Comparison of ENCODE assay signal across 22 cellular contexts in the genomic region with DNA sequence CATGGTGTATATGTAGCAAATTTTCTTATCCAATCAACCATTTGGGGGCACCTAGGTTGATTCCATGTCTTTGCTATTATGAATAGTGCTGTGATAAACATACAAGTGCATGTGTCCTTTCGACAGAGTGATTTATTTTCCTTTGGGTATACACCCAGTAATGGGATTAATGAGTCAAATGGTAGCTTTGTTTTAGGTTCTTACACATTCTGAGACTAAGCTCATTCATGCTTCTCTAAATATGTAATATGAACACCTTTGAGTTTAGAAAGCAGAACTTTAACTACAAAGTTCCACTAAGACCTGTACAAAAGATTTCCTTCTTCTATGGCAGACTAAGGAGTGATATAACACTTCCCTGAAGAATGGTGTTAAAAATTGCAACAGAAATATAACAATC.
DNase-seq lines count a peak whose midpoint lies in the region; ATAC-seq, FAIRE-seq and TF ChIP-seq lines count a peak whose summit lies in the region.
"Had no signal": no experiment of that assay in that cellular context is flagged by ENCODE, and none has a peak within 500 bp of the region (broad histone marks: within the 10 kb centered on the region; RNA-seq: fewer than 3 reads in every experiment).

No MANE protein-coding gene starts in this region.

- ATAC-seq in GM21717 (IDR thresholded peaks at IDR 0.05; ENCODE audit: unreplicated experiment) (peak; percentile 70), HG02973 (IDR thresholded peaks at IDR 0.05; ENCODE audit: unreplicated experiment) (peak; percentile 63), HG03095 (IDR thresholded peaks at IDR 0.05; ENCODE audit: unreplicated experiment) (no peak)
- ATAC-seq: A549 had no signal

- peak; percentile 23 for FAIRE-seq in GM12891 (lab: Jason Lieb, UNC)
- FAIRE-seq: A549, GM12892, GM19239, H54 had no signal

- no peak for TF ChIP-seq POLR2A in GM12891 (IDR thresholded peaks at IDR 0.05; ENCODE audit: low read depth, low read length)

- DNase-seq in GM12891 (ENCODE audit: insufficient read length, low spot score) (no peak), NCI-H774 (lab: John Stamatoyannopoulos, UW) (no peak)
- no peak for DNase-seq in activated effector memory CD4-positive, alpha-beta T cell treated with anti-CD3 and anti-CD28 coated beads, Interleukin-2, amount 50 U/mL, for 16 hours
- DNase-seq: 8988T; ACHN; AML-193; BE2C; Calu3; CD4-positive, alpha-beta T cell; COR-L47; DMS53; DMS79 treated with DMSO at 0.1 percent for 48 hours; GF-D8; GOT3; HFFc6 had no signal

TF ChIP-seq in GM12891, 5 proteins besides CTCF, POLR2A, EP300 and RAD21:
- TF ChIP-seq POLR2AphosphoS5 (IDR thresholded peaks at IDR 0.05; ENCODE audit: low read depth, low read length) (no peak), TAF1 (IDR thresholded peaks at IDR 0.05; ENCODE audit: low read depth, low read length) (no peak)
